In the genomic region with DNA sequence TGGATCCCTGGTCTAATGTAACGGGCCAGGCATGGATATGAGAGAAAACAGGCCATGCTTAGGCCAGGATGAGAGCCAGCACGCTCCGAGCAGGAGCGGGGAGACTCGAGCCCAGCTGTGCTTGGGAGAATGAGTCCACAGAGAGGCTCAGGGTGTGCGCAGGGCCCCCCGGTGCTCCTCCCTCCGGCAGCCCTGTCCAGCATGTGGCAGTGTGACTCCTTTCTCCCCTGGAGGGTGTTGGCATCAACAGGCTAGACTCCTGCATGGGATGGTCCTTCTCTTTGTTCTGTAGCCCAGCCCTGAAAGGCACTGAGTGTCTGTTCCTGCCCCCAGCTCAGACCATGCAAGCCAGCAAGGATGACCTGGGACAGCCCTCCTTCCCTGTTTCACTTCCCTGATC, we compare ENCODE assay signal across 1 cellular context.
TF ChIP-seq lines count a peak whose summit lies in the region.

No MANE protein-coding gene starts in this region.

TF ChIP-seq in HCT116, 20 proteins besides CTCF, POLR2A, EP300 and RAD21:
- TF ChIP-seq SP1 (IDR thresholded peaks at IDR 0.05; ENCODE audit: low read depth) (no peak), SRF (IDR thresholded peaks at IDR 0.05; ENCODE audit: low read depth) (no peak)
- TF ChIP-seq, protein P1, sequence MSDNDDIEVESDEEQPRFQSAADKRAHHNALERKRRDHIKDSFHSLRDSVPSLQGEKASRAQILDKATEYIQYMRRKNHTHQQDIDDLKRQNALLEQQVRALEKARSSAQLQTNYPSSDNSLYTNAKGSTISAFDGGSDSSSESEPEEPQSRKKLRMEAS (IDR thresholded peaks at IDR 0.05), result no peak
